8 cellular contexts compared by ENCODE assay signal in the genomic region with DNA sequence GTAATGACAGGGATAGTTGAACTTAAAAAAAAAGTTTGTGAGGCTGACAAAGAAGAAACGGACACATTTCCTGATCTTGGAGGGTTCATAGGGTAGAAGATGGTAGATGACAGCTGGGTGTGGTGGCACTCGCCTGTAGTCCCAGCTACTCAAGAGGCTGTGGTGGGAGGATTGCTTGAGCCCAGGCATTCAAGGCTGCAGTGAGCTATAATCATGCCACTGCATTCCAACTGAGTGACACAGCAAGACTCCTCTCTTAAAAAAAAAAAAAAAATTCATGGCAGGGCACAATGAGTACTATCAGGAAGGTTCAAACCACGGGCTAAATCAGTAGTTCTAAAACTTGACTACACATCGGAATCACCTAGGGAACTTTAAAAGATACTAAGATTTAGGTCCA. TPM values are rescaled to one million over a fixed set of nuclear protein-coding genes. Genes with fewer than 3 reads are reported as not detected.
DNase-seq lines count a peak whose midpoint lies in the region; ATAC-seq, FAIRE-seq and TF ChIP-seq lines count a peak whose summit lies in the region.

No MANE protein-coding gene starts in this region.

- H3K79me2 ChIP-seq in endothelial cell of umbilical vein (ENCODE audit: control insufficient read depth, insufficient read depth, low read length) = peaks cover 53% of the 10 kb centered on the region

- H3K4me3 ChIP-seq in GM06990 (replicated peaks; ENCODE audit: low read depth, low read length) (peak overlapping the region; percentile 90), endothelial cell of umbilical vein (replicated peaks in 1 of 3; ENCODE audit: insufficient read depth in 1 of 3, low read depth in 1 of 3, low read length in 3 of 3) (peak overlapping the region in 1 of 3 experiments; percentile 81)

- H3K27me3 Mint-ChIP-seq in nephron (ENCODE audit: low read depth) = peaks cover 38% of the 10 kb centered on the region

- intact Hi-C loops in endothelial cell of umbilical vein (cut with micrococcal nuclease) = loop anchor here (2.0 to 5.0 kb wide), 3 partner anchors 15 to 146 kb away; a partner anchor contains a TSS

- H3K36me3 Mint-ChIP-seq in nephron (ENCODE audit: low read depth) = no peaks in the 10 kb centered on the region

- no peaks in the 10 kb centered on the region for H4K20me1 ChIP-seq in endothelial cell of umbilical vein (replicated peaks; ENCODE audit: control insufficient read depth, extremely low read depth, insufficient read depth, low read length)

- no peaks in the 10 kb centered on the region for H3K9me3 ChIP-seq in endothelial cell of umbilical vein (replicated peaks; ENCODE audit: control insufficient read depth, insufficient read depth, low read length)

- H3K9me1 ChIP-seq in endothelial cell of umbilical vein (replicated peaks; ENCODE audit: control insufficient read depth, extremely low read depth, insufficient read depth, low read length) = no peaks in the 10 kb centered on the region

- BruUV-seq in endothelial cell of umbilical vein (replicated peaks; lab: Mats Ljungman, UMichigan) = no TSS peak

- TF ChIP-seq CTCF in GM06990 (IDR thresholded peaks at IDR 0.05; ENCODE audit: insufficient read depth, low read length, poor library complexity, severe bottlenecking) = no peak
- TF ChIP-seq CTCF in endothelial cell of umbilical vein (IDR thresholded peaks at IDR 0.05; ENCODE audit: extremely low read depth in 1 of 2, insufficient read depth in 1 of 2, low read depth in 1 of 2, low read length in 2 of 2) = no peak
- no peak for TF ChIP-seq CTCF in nephron (IDR thresholded peaks at IDR 0.05; ENCODE audit: unreplicated experiment in 3 of 3)

- ATAC-seq in GM21367 (IDR thresholded peaks at IDR 0.05; ENCODE audit: unreplicated experiment) (no peak), GM18909 (IDR thresholded peaks at IDR 0.05; ENCODE audit: poor library complexity, unreplicated experiment) (no peak)

- no peaks in the 10 kb centered on the region for H3K9me3 Mint-ChIP-seq in nephron

- H2AFZ ChIP-seq in endothelial cell of umbilical vein (ENCODE audit: low read depth, low read length) = no peak overlapping the region

- peak overlapping the region in 2 of 3 experiments; percentile 40 to 69 for H3K27ac Mint-ChIP-seq in nephron

- H3K27ac ChIP-seq in endothelial cell of umbilical vein (ENCODE audit: insufficient read depth, low read depth, low read length) = peak overlapping the region; percentile 92

- H3K4me1 Mint-ChIP-seq in nephron = peaks cover 32% of the 10 kb centered on the region

- peak; percentile 54 for TF ChIP-seq POLR2A in endothelial cell of umbilical vein (IDR thresholded peaks at IDR 0.05; ENCODE audit: low read depth, low read length)
- TF ChIP-seq POLR2A in GM12892 (IDR thresholded peaks at IDR 0.05; ENCODE audit: low read depth, low read length) = no peak

- dilution Hi-C loops in endothelial cell of umbilical vein (cut with MboI; ENCODE audit: extremely low pct_ligation_motif_present, low sequenced_read_pairs) = no loop called here

- CTCF ChIA-PET in endothelial cell of umbilical vein (lab: Charles Lee) = interaction anchor here (1.2 to 5.7 kb wide), 2 partner anchors 41 to 146 kb away, joined by 3 to 84 read pairs; a partner anchor contains a TSS

- H3K27me3 ChIP-seq in GM06990 (replicated peaks; ENCODE audit: control insufficient read depth, insufficient read depth, low read length) (no peaks in the 10 kb centered on the region), endothelial cell of umbilical vein (ENCODE audit: control insufficient read depth in 2 of 2, insufficient read depth in 2 of 2, low read length in 2 of 2) (no peaks in the 10 kb centered on the region)

- H3K4me2 ChIP-seq in endothelial cell of umbilical vein (ENCODE audit: insufficient read depth, low read length) = peak overlapping the region; percentile 87

- no peak for DNase-seq in GM06990 (ENCODE audit: extremely low read depth, insufficient read length)
- DNase-seq in RPMI8226 = peak; percentile 22
- DNase-seq in endothelial cell of umbilical vein (ENCODE audit: low read depth, low spot score) = peak; percentile 55
- DNase-seq in GM12892 (ENCODE audit: insufficient read length) = no peak
- DNase-seq in NCI-H345 treated with DMSO at 0.1 percent for 48 hours (lab: John Stamatoyannopoulos, UW; ENCODE audit: unreplicated experiment) = no peak

- H3K36me3 ChIP-seq in GM06990 (ENCODE audit: control insufficient read depth, insufficient read depth, low read length) (no peaks in the 10 kb centered on the region), endothelial cell of umbilical vein (ENCODE audit: control insufficient read depth in 2 of 2, extremely low read depth in 1 of 2, insufficient read depth in 2 of 2, low read length in 2 of 2) (no peaks in the 10 kb centered on the region)

- H3K4me1 ChIP-seq in endothelial cell of umbilical vein (ENCODE audit: control insufficient read depth, extremely low read depth, insufficient read depth, low read length) = peaks cover 36% of the 10 kb centered on the region

- peak overlapping the region; percentile 84 to 88 (median 85) for H3K4me3 Mint-ChIP-seq in nephron

- POLR2A ChIA-PET in endothelial cell of umbilical vein (lab: Charles Lee) = no interaction called here

- FAIRE-seq in endothelial cell of umbilical vein (lab: Jason Lieb, UNC) (peak; percentile 90), GM12892 (lab: Jason Lieb, UNC) (no peak)

- H3K9ac ChIP-seq in endothelial cell of umbilical vein (replicated peaks; ENCODE audit: extremely low read depth, insufficient read depth, low read length) = peak overlapping the region; percentile 93

TF ChIP-seq in endothelial cell of umbilical vein, 7 proteins besides CTCF, POLR2A, EP300 and RAD21:
- no peak for TF ChIP-seq GATA2 (IDR thresholded peaks at IDR 0.05; ENCODE audit: insufficient read depth, insufficient read length, low read depth, low read length)
- TF ChIP-seq FOS (IDR thresholded peaks at IDR 0.05; ENCODE audit: borderline replicate concordance, insufficient read depth, low read length) = peak; percentile 28
TF ChIP-seq in endothelial cell of umbilical vein: peak in this region for 1.

RNA-seq across cellular contexts. Expression of a gene that starts 2.0 kb away (rescaled TPM):
- total RNA-seq in endothelial cell of umbilical vein = 42.5 and 45.2 TPM in 2 replicates
- polyA plus RNA-seq in endothelial cell of umbilical vein = 99.3 and 101 TPM in 2 replicates
- 90.1 and 96.4 TPM in 2 replicates for polyA plus RNA-seq in endothelial cell of umbilical vein (2011; cell fraction: cytosol; rRNA removed)
- polyA plus RNA-seq in endothelial cell of umbilical vein (2011; cell fraction: nucleus; rRNA removed) = 78.3 and 83.9 TPM in 2 replicates
- polyA plus RNA-seq in endothelial cell of umbilical vein (2012) = 63.2 and 84.8 TPM in 2 replicates
- polyA minus RNA-seq in endothelial cell of umbilical vein = 78.6 and 95.4 TPM in 2 replicates
- 19.3 TPM for polyA minus RNA-seq in endothelial cell of umbilical vein (2011; cell fraction: cytosol; rRNA and poly(A)+ RNA removed)
- polyA minus RNA-seq in endothelial cell of umbilical vein (2011; cell fraction: nucleus; rRNA and poly(A)+ RNA removed) = 17.1 and 21.6 TPM in 2 replicates
- 8.2 TPM for polyA plus RNA-seq in GM12892 (2012; ENCODE audit: missing spikeins)

RNA-seq across cellular contexts. Expression of a gene that starts 44.4 kb away (rescaled TPM):
- total RNA-seq in endothelial cell of umbilical vein = 111 and 126 TPM in 2 replicates
- polyA plus RNA-seq in endothelial cell of umbilical vein = 119 and 151 TPM in 2 replicates
- polyA plus RNA-seq in endothelial cell of umbilical vein (2011; cell fraction: cytosol; rRNA removed) = 77.9 and 94.6 TPM in 2 replicates
- polyA plus RNA-seq in endothelial cell of umbilical vein (2011; cell fraction: nucleus; rRNA removed) = 87.5 and 110 TPM in 2 replicates
- 195 and 229 TPM in 2 replicates for polyA plus RNA-seq in endothelial cell of umbilical vein (2012)
- polyA minus RNA-seq in endothelial cell of umbilical vein = 49.1 and 98.7 TPM in 2 replicates
- polyA minus RNA-seq in endothelial cell of umbilical vein (2011; cell fraction: cytosol; rRNA and poly(A)+ RNA removed) = 67.2 TPM
- 19.8 and 24.8 TPM in 2 replicates for polyA minus RNA-seq in endothelial cell of umbilical vein (2011; cell fraction: nucleus; rRNA and poly(A)+ RNA removed)
- polyA plus RNA-seq in GM12892 (2012; ENCODE audit: missing spikeins) = 4,038 TPM

Comparison
In these comparisons a context has a peak if more than half of its experiments do, and no peak if none do; other contexts are left out.
1. DNase-seq: peak in RPMI8226 (single experiment) and endothelial cell of umbilical vein (single experiment); none in GM06990 (single experiment), GM12892 (single experiment) and NCI-H345 treated with DMSO at 0.1 percent for 48 hours (single experiment).